ENCODE assay signal across 26 cellular contexts in genomic region chr6:14070457-14070856, GRCh38. TPM values are rescaled to one million over a fixed set of nuclear protein-coding genes. Genes with fewer than 3 reads are reported as not detected.
DNase-seq lines count a peak whose midpoint lies in the region; ATAC-seq and TF ChIP-seq lines count a peak whose summit lies in the region.
"Had no signal": no experiment of that assay in that cellular context is flagged by ENCODE, and none has a peak within 500 bp of the region (broad histone marks: within the 10 kb centered on the region; RNA-seq: fewer than 3 reads in every experiment).

No MANE protein-coding gene starts in this region.

- no peak overlapping the region for H3K4ac ChIP-seq in mesendoderm (ENCODE audit: low read depth, low read length)

- ATAC-seq in GM23338 (no peak), HG03097 (IDR thresholded peaks at IDR 0.05; ENCODE audit: low FRiP score, unreplicated experiment) (no peak)
- ATAC-seq: PC-3, Right ventricle myocardium inferior, SK-N-SH treated with all-trans-retinoic acid at 6 μM for 48 hours had no signal

- no peaks in the 10 kb centered on the region for H3K36me3 Mint-ChIP-seq in GM23338 (ENCODE audit: low read depth)
- H3K36me3 Mint-ChIP-seq in activated CD4-positive, alpha-beta memory T cell treated with anti-CD3 and anti-CD28 coated beads, Interleukin-2, amount 10 ng/mL, durations not matched to agents 7 days and 5 days (ENCODE audit: low read depth) = no peaks in the 10 kb centered on the region
- H3K36me3 Mint-ChIP-seq: CD4-positive, CD25-positive, alpha-beta regulatory T cell had no signal

- no peak overlapping the region for H3K18ac ChIP-seq in mesendoderm (ENCODE audit: low read length)

- H3K27ac Mint-ChIP-seq in GM23338 = no peak overlapping the region
- H3K27ac Mint-ChIP-seq in activated CD4-positive, alpha-beta memory T cell treated with anti-CD3 and anti-CD28 coated beads, Interleukin-2, amount 10 ng/mL, durations not matched to agents 7 days and 5 days = no peak overlapping the region
- H3K27ac Mint-ChIP-seq: HFFc6 had no signal

- H2AK5ac ChIP-seq in mesendoderm (ENCODE audit: low read length) = no peak overlapping the region

- H4K20me1 ChIP-seq in GM23338 (replicated peaks; ENCODE audit: insufficient read depth) = no peaks in the 10 kb centered on the region

- H3K27me3 Mint-ChIP-seq in GM23338 (ENCODE audit: insufficient read depth, low read depth, poor library complexity) = peaks cover 5% of the 10 kb centered on the region
- peaks cover under 1% of the 10 kb centered on the region for H3K27me3 Mint-ChIP-seq in activated CD4-positive, alpha-beta memory T cell treated with anti-CD3 and anti-CD28 coated beads, Interleukin-2, amount 10 ng/mL, durations not matched to agents 7 days and 5 days

- peaks cover 3% of the 10 kb centered on the region; the same call in 2 of the 3 replicates for H3K4me1 Mint-ChIP-seq in GM23338
- H3K4me1 Mint-ChIP-seq in activated CD4-positive, alpha-beta memory T cell treated with anti-CD3 and anti-CD28 coated beads, Interleukin-2, amount 10 ng/mL, durations not matched to agents 7 days and 5 days = peaks cover 41% of the 10 kb centered on the region

- no peak overlapping the region for H4K8ac ChIP-seq in mesendoderm (ENCODE audit: low read depth, low read length)

- CTCF ChIA-PET in activated CD4-positive, alpha-beta memory T cell treated with anti-CD3 and anti-CD28 coated beads, Interleukin-2, amount 10 ng/mL, durations not matched to agents 7 days and 5 days (lab: Charles Lee) = no interaction called here

- H2BK120ac ChIP-seq in mesendoderm (ENCODE audit: low read depth, low read length) = no peak overlapping the region

- no peaks in the 10 kb centered on the region for H3K36me3 ChIP-seq in GM23338 (ENCODE audit: insufficient read depth)
- no peaks in the 10 kb centered on the region for H3K36me3 ChIP-seq in adipocyte (ENCODE audit: control insufficient read depth, insufficient read depth, low read length, severe bottlenecking)
- no peaks in the 10 kb centered on the region for H3K36me3 ChIP-seq in mesendoderm (ENCODE audit: control insufficient read depth, insufficient read depth, low read length)
- no peaks in the 10 kb centered on the region for H3K36me3 ChIP-seq in H7 (replicated peaks; ENCODE audit: control insufficient read depth, insufficient read depth, low read length)
- H3K36me3 ChIP-seq: HAP-1, SJCRH30 had no signal

- DNase-seq in GM23338 (ENCODE audit: low spot score) (no peak), adipocyte (ENCODE audit: low read depth) (no peak), fibroblast of villous mesenchyme (ENCODE audit: low read depth) (peak; percentile 74), mesendoderm (peak; percentile 4), hippocampal formation (lab: John Stamatoyannopoulos, UW) (no peak), H7 (no peak)
- no peak for DNase-seq in activated CD4-positive, alpha-beta memory T cell treated with anti-CD3 and anti-CD28 coated beads, Interleukin-2, amount 10 ng/mL, durations not matched to agents 7 days and 5 days
- DNase-seq: 8988T; ACHN; CD4-positive, CD25-positive, alpha-beta regulatory T cell; COR-L47; GM23248; HFFc6; NCI-H1105 treated with DMSO at 0.1 percent for 48 hours; NCI-H146; NCI-H2029; NCI-H446 treated with DMSO at 0.1 percent for 48 hours; NCI-H526; NCI-H82; NK-92 treated with Interleukin-12 subunit alpha and Interleukin-12 subunit beta, amount 100 ng/mL, for 24 hours; PC-3; SJCRH30 had no signal

- H3K79me2 ChIP-seq in GM23338 (replicated peaks; ENCODE audit: insufficient read depth) = no peaks in the 10 kb centered on the region
- H3K79me2 ChIP-seq in mesendoderm (ENCODE audit: control insufficient read depth, insufficient read depth, low read length) = no peaks in the 10 kb centered on the region

- no peak overlapping the region for H3K56ac ChIP-seq in mesendoderm (ENCODE audit: low read length)

- H2BK5ac ChIP-seq in mesendoderm (ENCODE audit: low read length) = no peak overlapping the region

- no peak overlapping the region for H3K23ac ChIP-seq in mesendoderm (ENCODE audit: low read length)

- no peak overlapping the region for H2BK15ac ChIP-seq in mesendoderm (replicated peaks; ENCODE audit: low read depth)

- TF ChIP-seq CTCF in GM23338 (conservative IDR thresholded peaks at IDR 0.05; ENCODE audit: low read depth in 2 of 2) (no peak), fibroblast of villous mesenchyme (IDR thresholded peaks at IDR 0.05; ENCODE audit: insufficient read depth, low read depth, low read length) (no peak)

- WGBS in mesendoderm (ENCODE audit: extremely low coverage, insufficient coverage, low lambda C conversion rate) = no CpG with 5 or more reads among the region's 4 CpGs

- H3F3A ChIP-seq in GM23338 (replicated peaks; ENCODE audit: low read depth) = no peaks in the 10 kb centered on the region

- no peaks in the 10 kb centered on the region for H3K9me3 Mint-ChIP-seq in GM23338
- H3K9me3 Mint-ChIP-seq in activated CD4-positive, alpha-beta memory T cell treated with anti-CD3 and anti-CD28 coated beads, Interleukin-2, amount 10 ng/mL, durations not matched to agents 7 days and 5 days = no peaks in the 10 kb centered on the region
- H3K9me3 Mint-ChIP-seq: CD4-positive, CD25-positive, alpha-beta regulatory T cell; HFFc6 had no signal

- POLR2A ChIA-PET in activated CD4-positive, alpha-beta memory T cell treated with anti-CD3 and anti-CD28 coated beads, Interleukin-2, amount 10 ng/mL, durations not matched to agents 7 days and 5 days (lab: Charles Lee) = no interaction called here

- H3K27me3 ChIP-seq in GM23338 (ENCODE audit: insufficient read depth) = no peaks in the 10 kb centered on the region
- H3K27me3 ChIP-seq in adipocyte (replicated peaks; ENCODE audit: control insufficient read depth, insufficient read depth, low read length) = no peaks in the 10 kb centered on the region
- no peaks in the 10 kb centered on the region for H3K27me3 ChIP-seq in mesendoderm (ENCODE audit: insufficient read depth, low read length, poor library complexity)
- no peaks in the 10 kb centered on the region for H3K27me3 ChIP-seq in H7 (ENCODE audit: control insufficient read depth, insufficient read depth, low read length)
- H3K27me3 ChIP-seq: SJCRH30 had no signal

- H3K27ac ChIP-seq in GM23338 (ENCODE audit: low read depth) = no peak overlapping the region
- no peak overlapping the region for H3K27ac ChIP-seq in mesendoderm (ENCODE audit: low read depth, low read length)
- H3K27ac ChIP-seq: GM23248, SJCRH30 had no signal

- no peaks in the 10 kb centered on the region for H3K9me3 ChIP-seq in adipocyte (ENCODE audit: control insufficient read depth, low read length)
- H3K9me3 ChIP-seq: HAP-1, SJCRH30 had no signal

- peak overlapping the region; percentile 75 for H3K9ac ChIP-seq in adipocyte (ENCODE audit: low read length)
- H3K9ac ChIP-seq in mesendoderm (ENCODE audit: low read length) = no peak overlapping the region
- H3K9ac ChIP-seq: GM23248 had no signal

- no peak overlapping the region for H3K4me3 Mint-ChIP-seq in GM23338
- no peak overlapping the region for H3K4me3 Mint-ChIP-seq in activated CD4-positive, alpha-beta memory T cell treated with anti-CD3 and anti-CD28 coated beads, Interleukin-2, amount 10 ng/mL, durations not matched to agents 7 days and 5 days
- H3K4me3 Mint-ChIP-seq: HFFc6 had no signal

- H3K4me3 ChIP-seq in GM23338 (no peak overlapping the region), adipocyte (ENCODE audit: low read length) (no peak overlapping the region), fibroblast of villous mesenchyme (ENCODE audit: low read depth, low read length) (no peak overlapping the region), mesendoderm (ENCODE audit: low read length) (no peak overlapping the region), H7 (ENCODE audit: insufficient read depth, low read depth, low read length) (no peak overlapping the region)
- H3K4me3 ChIP-seq: GM23248, HAP-1, SJCRH30 had no signal

- H3K4me1 ChIP-seq in GM23338 (ENCODE audit: insufficient read depth) (no peaks in the 10 kb centered on the region), adipocyte (ENCODE audit: control insufficient read depth, insufficient read depth, low read length) (peaks cover 59% of the 10 kb centered on the region), mesendoderm (ENCODE audit: control insufficient read depth, low read depth, low read length) (no peaks in the 10 kb centered on the region)
- H3K4me1 ChIP-seq: SJCRH30 had no signal

- 0 out of 2 replicates have a peak overlapping the region, but pooled peaks have one; percentile 1 for H2AFZ ChIP-seq in GM23338
- H2AFZ ChIP-seq: GM23248 had no signal

- H3K4me2 ChIP-seq in GM23338 (no peak overlapping the region), mesendoderm (ENCODE audit: low read length) (no peak overlapping the region)

- no peaks in the 10 kb centered on the region for H3K9me2 ChIP-seq in GM23338 (ENCODE audit: insufficient read depth)

- H4K5ac ChIP-seq in mesendoderm (ENCODE audit: low read length) = no peak overlapping the region

- no peaks in the 10 kb centered on the region for H3K79me1 ChIP-seq in mesendoderm (ENCODE audit: low read length)

TF ChIP-seq in GM23338, 12 proteins besides CTCF, POLR2A, EP300 and RAD21 (continues in another document):
- TF ChIP-seq STAT1 (IDR thresholded peaks at IDR 0.05; ENCODE audit: unreplicated experiment) (no peak), ZNF331 (CRISPR knock-in tag; IDR thresholded peaks at IDR 0.05; ENCODE audit: low read depth) (no peak), EZH2 (IDR thresholded peaks at IDR 0.05; ENCODE audit: low read depth, unreplicated experiment) (no peak), EZH2phosphoT487 (IDR thresholded peaks at IDR 0.05; ENCODE audit: unreplicated experiment) (no peak), ETS1 (IDR thresholded peaks at IDR 0.05) (no peak), CREB1 (CRISPR knock-in tag; IDR thresholded peaks at IDR 0.05; ENCODE audit: low read depth) (no peak)

RNA-seq across cellular contexts. Expression of gene CD83, which starts 47.1 kb away (rescaled TPM):
- total RNA-seq in GM23338 (2014; rRNA removed; shearing (Covaris generic)) = 10.9 and 13.2 TPM in 2 replicates
- polyA plus RNA-seq in GM23338 (2016; fragmentation: Nextera tagmentation; extraction: Ambion mirVana) = 6.0 and 8.1 TPM in 2 replicates
- 0.32 and 0.86 TPM in 2 replicates for total RNA-seq in fibroblast of villous mesenchyme
- 5.4 TPM for polyA plus RNA-seq in mesendoderm (2013, experiment 1 of 2)
- polyA plus RNA-seq in mesendoderm (2013, experiment 2 of 2) = 5.3 TPM
- total RNA-seq in activated CD4-positive, alpha-beta memory T cell treated with anti-CD3 and anti-CD28 coated beads, Interleukin-2, amount 10 ng/mL, durations not matched to agents 7 days and 5 days = 1 to 10 TPM; 5.5 to 6.4 TPM
- total RNA-seq in H7 (2014; rRNA removed; shearing (Covaris generic)) = 2.9 and 4.5 TPM in 2 replicates

Comparison
In these comparisons a context has a peak if more than half of its experiments do, and no peak if none do; other contexts are left out.
1. DNase-seq: peak in fibroblast of villous mesenchyme (single experiment) and mesendoderm (single experiment); none in GM23338 (single experiment), adipocyte (single experiment), activated CD4-positive, alpha-beta memory T cell treated with anti-CD3 and anti-CD28 coated beads, Interleukin-2, amount 10 ng/mL, durations not matched to agents 7 days and 5 days (single experiment), hippocampal formation (0 of 2) and H7 (single experiment).